Comparison of ENCODE assay signal across 8 cellular contexts in the genomic region with DNA sequence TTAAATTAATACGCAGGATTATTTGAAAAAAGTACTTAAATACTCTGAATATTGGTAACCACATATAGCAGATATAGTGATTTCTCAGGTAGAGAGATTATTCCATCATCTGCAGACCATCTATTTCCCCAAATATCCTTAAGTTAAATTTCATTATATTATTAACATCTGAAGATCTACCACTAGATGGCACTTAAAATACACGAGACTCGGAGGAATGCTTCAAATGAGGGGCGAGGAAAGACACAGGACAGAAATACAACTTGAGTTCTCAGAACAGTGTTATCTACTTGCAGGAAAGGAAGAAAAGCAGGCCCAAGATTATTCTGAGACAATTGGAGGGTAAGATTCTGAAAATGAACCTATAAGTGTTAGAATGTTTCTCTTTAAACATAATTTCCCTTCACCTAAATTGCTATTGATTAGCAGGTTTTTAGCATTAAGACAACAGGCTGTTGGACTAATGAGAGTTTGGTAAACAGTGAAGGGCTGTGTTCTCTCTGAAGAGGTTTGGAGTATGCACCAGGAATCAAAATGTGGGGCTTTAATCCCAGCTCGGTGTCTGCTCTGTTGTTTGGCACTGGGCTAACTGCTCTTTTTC.
DNase-seq lines count a peak whose midpoint lies in the region; ATAC-seq and TF ChIP-seq lines count a peak whose summit lies in the region.

No MANE protein-coding gene starts in this region.

- WGBS in transverse colon (ENCODE audit: low coverage in 1 of 2), 2 donors: 24 to 26% methylated on average over 5 of the region's 5 CpGs

- no peak overlapping the region for H3K9ac ChIP-seq in SK-N-MC (ENCODE audit: insufficient read length)

- TF ChIP-seq POLR2A in transverse colon (IDR thresholded peaks at IDR 0.05): no peak

- peak; percentile 63 for ATAC-seq in GM18868 (IDR thresholded peaks at IDR 0.05; ENCODE audit: unreplicated experiment)

- DNase-seq in AG20443 (ENCODE audit: low spot score) (peak; percentile 33), LNCaP clone FGC (ENCODE audit: low read depth) (no peak), SK-N-MC (ENCODE audit: low read depth, low spot score) (peak; percentile 69), globus pallidus (ENCODE audit: low spot score) (peak; percentile 61), transverse colon (no peak), NCI-H187 (lab: John Stamatoyannopoulos, UW) (no peak)
- no peak for DNase-seq in effector CD8-positive, alpha-beta T cell (lab: John Stamatoyannopoulos, UW)

- H3K4me3 ChIP-seq in LNCaP clone FGC (ENCODE audit: low read depth, low read length) (no peak overlapping the region), SK-N-MC (no peak overlapping the region), transverse colon (no peak overlapping the region)

- no peak for TF ChIP-seq EP300 in transverse colon (IDR thresholded peaks at IDR 0.05; ENCODE audit: low read depth)

- no peak overlapping the region for H3K27ac ChIP-seq in SK-N-MC
- H3K27ac ChIP-seq in transverse colon: no peak overlapping the region

- peak; percentile 37; the same call in 1 of the 2 replicates for TF ChIP-seq CTCF in LNCaP clone FGC (IDR thresholded peaks at IDR 0.05; ENCODE audit: control insufficient read depth, extremely low read depth, insufficient read depth)
- peak; percentile 25 to 45 (median 34) for TF ChIP-seq CTCF in transverse colon (IDR thresholded peaks at IDR 0.05)

- intact Hi-C loops in transverse colon (cut with DNase I; ENCODE audit: low total_unique reads): no loop called here

- no peaks in the 10 kb centered on the region for H3K9me3 ChIP-seq in SK-N-MC (ENCODE audit: low read depth, low read length)
- H3K9me3 ChIP-seq in transverse colon: no peaks in the 10 kb centered on the region

- no peaks in the 10 kb centered on the region for H3K27me3 ChIP-seq in transverse colon

- H3K36me3 ChIP-seq in SK-N-MC (ENCODE audit: insufficient read depth, low read length): no peaks in the 10 kb centered on the region
- no peaks in the 10 kb centered on the region for H3K36me3 ChIP-seq in transverse colon

- in situ Hi-C loops in transverse colon (cut with MboI; ENCODE audit: low pct_ligation_motif_present in 1 of 4, low pct_unique_long_range_greater_than_20kb in 1 of 4, low sequenced_read_pairs in 3 of 4): no loop called here

- no peaks in the 10 kb centered on the region for H3K4me1 ChIP-seq in transverse colon

Comparison
In these comparisons a context has a peak if more than half of its experiments do, and no peak if none do; other contexts are left out.
1. DNase-seq: peak in AG20443 (single experiment), SK-N-MC (single experiment) and globus pallidus (single experiment); none in LNCaP clone FGC (single experiment), transverse colon (single experiment), effector CD8-positive, alpha-beta T cell (single experiment) and NCI-H187 (0 of 2).